8 cellular contexts compared by ENCODE assay signal in genomic region chr6:75284285-75285155, GRCh38. TPM values are rescaled to one million over a fixed set of nuclear protein-coding genes. Genes with fewer than 3 reads are reported as not detected.
A peak's percentile ranks its signal among the peaks of the same experiment; 100 is the strongest.
DNase-seq lines count a peak whose midpoint lies in the region; ATAC-seq and TF ChIP-seq lines count a peak whose summit lies in the region.

Gene TMEM30A (minus strand): TSS chr6:75284792. CDS start chr6:75284638, 154 bp downstream.

- DNase-seq in NCI-H187 (lab: John Stamatoyannopoulos, UW) (peak; percentile 95 to 97), T-helper 2 cell (peak; percentile 90 to 99 (median 96)), anterior cingulate cortex (lab: John Stamatoyannopoulos, UW) (peak; percentile 59 to 99 (median 96)), left ventricle myocardium superior (peak; percentile 97), prostate gland (ENCODE audit: low spot score) (peak; percentile 98)

- no peaks in the 10 kb centered on the region for H3K9me3 ChIP-seq in prostate gland

- H3K36me3 ChIP-seq in prostate gland = no peaks in the 10 kb centered on the region
- no peaks in the 10 kb centered on the region for H3K36me3 ChIP-seq in urinary bladder (ENCODE audit: insufficient read depth)

- peak; percentile 93 for ATAC-seq in GM18502 (IDR thresholded peaks at IDR 0.05; ENCODE audit: poor library complexity, unreplicated experiment)
- ATAC-seq in HG02943 (IDR thresholded peaks at IDR 0.05; ENCODE audit: low read depth, unreplicated experiment) = peak; percentile 90
- ATAC-seq in left ventricle myocardium superior = peak; percentile 99

- intact Hi-C loops in left ventricle myocardium superior (cut with micrococcal nuclease) = no loop called here
- intact Hi-C loops in prostate gland (cut with DNase I) = no loop called here

- no peaks in the 10 kb centered on the region for H3K27me3 ChIP-seq in prostate gland (replicated peaks; ENCODE audit: insufficient read depth)

- TF ChIP-seq POLR2A in prostate gland (IDR thresholded peaks at IDR 0.05) = peak; percentile 82

- H3K4me3 ChIP-seq in prostate gland = peak within 1 kb of the TSS; percentile 65 to 78
- H3K4me3 ChIP-seq in urinary bladder (ENCODE audit: low read depth, low read length) = peak within 1 kb of the TSS; percentile 77

- WGBS in prostate gland = under 1% methylated on average over 72 of the region's 74 CpGs
- WGBS in urinary bladder = under 1% methylated on average over 74 of the region's 74 CpGs

- TF ChIP-seq CTCF in prostate gland (IDR thresholded peaks at IDR 0.05) = peak in 2 of 4 experiments; percentile 15 to 24

- H3K27ac ChIP-seq in prostate gland (peak within 1 kb of the TSS; percentile 81 to 82), urinary bladder (ENCODE audit: low read depth) (peak within 1 kb of the TSS; percentile 82)

- no peaks in the 10 kb centered on the region for H3K4me1 ChIP-seq in prostate gland (replicated peaks)
- no peaks in the 10 kb centered on the region for H3K4me1 ChIP-seq in urinary bladder (ENCODE audit: insufficient read depth)

RNA-seq across cellular contexts. Expression of gene TMEM30A, which starts in this region (rescaled TPM):
- total RNA-seq in left ventricle myocardium superior (43.9 TPM), prostate gland (10 to 100 TPM; 60.5 to 82.3 TPM), urinary bladder (179 TPM)
- polyA plus RNA-seq in urinary bladder = 77.8 TPM

Comparison
In these comparisons a context has a peak if more than half of its experiments do, and no peak if none do; other contexts are left out.
1. Peak in every context shown above with its lines: DNase-seq, ATAC-seq, H3K4me3 ChIP-seq and H3K27ac ChIP-seq.